In genomic region chr4:53613428-53613827, GRCh38 we compare ENCODE assay signal across 3 cellular contexts.
A peak's percentile ranks its signal among the peaks of the same experiment; 100 is the strongest.
TF ChIP-seq lines count a peak whose summit lies in the region.

No MANE protein-coding gene starts in this region.

TF ChIP-seq in SK-N-SH treated with all-trans-retinoic acid at 6 μM for 48 hours, 23 proteins besides CTCF, POLR2A, EP300 and RAD21:
- TF ChIP-seq ZNF8 (CRISPR knock-in tag; IDR thresholded peaks at IDR 0.05) (peak; percentile 58), PPARA (CRISPR knock-in tag; IDR thresholded peaks at IDR 0.05; ENCODE audit: borderline replicate concordance) (no peak)

TF ChIP-seq in SK-N-SH, 30 proteins besides CTCF, POLR2A, EP300 and RAD21:
- TF ChIP-seq MAX (IDR thresholded peaks at IDR 0.05; ENCODE audit: low read depth): no peak
- TF ChIP-seq SIN3A (IDR thresholded peaks at IDR 0.05; ENCODE audit: borderline replicate concordance, low read depth, low read length): no peak
- TF ChIP-seq FOXM1 (IDR thresholded peaks at IDR 0.05; ENCODE audit: low read depth): no peak
- TF ChIP-seq TCF12 (IDR thresholded peaks at IDR 0.05): no peak
- no peak for TF ChIP-seq ELF1 (IDR thresholded peaks at IDR 0.05)
- TF ChIP-seq FOXJ3 (CRISPR knock-in tag; IDR thresholded peaks at IDR 0.05): no peak
- TF ChIP-seq MXI1 (IDR thresholded peaks at IDR 0.05; ENCODE audit: low read depth, low read length): no peak
- TF ChIP-seq POLR2AphosphoS5 (IDR thresholded peaks at IDR 0.05; ENCODE audit: low read depth, low read length): no peak
- no peak for TF ChIP-seq FOSL2 (IDR thresholded peaks at IDR 0.05; ENCODE audit: borderline replicate concordance, low read depth)
- TF ChIP-seq RFX5 (IDR thresholded peaks at IDR 0.05; ENCODE audit: low read length): no peak
- no peak for TF ChIP-seq ZBTB33 (IDR thresholded peaks at IDR 0.05; ENCODE audit: borderline replicate concordance, low read depth)
- no peak for TF ChIP-seq TEAD4 (IDR thresholded peaks at IDR 0.05; ENCODE audit: borderline replicate concordance, insufficient read depth)
- no peak for TF ChIP-seq MEF2A (IDR thresholded peaks at IDR 0.05; ENCODE audit: borderline replicate concordance, low read depth)
- TF ChIP-seq REST (IDR thresholded peaks at IDR 0.05; ENCODE audit: low read depth, low read length): no peak
- TF ChIP-seq NFIC (IDR thresholded peaks at IDR 0.05; ENCODE audit: borderline replicate concordance): no peak
TF ChIP-seq in SK-N-SH: peak in this region for 0.

TF ChIP-seq in K562, 482 proteins besides CTCF, POLR2A, EP300 and RAD21:
- TF ChIP-seq ZNF449 (CRISPR knock-in tag; IDR thresholded peaks at IDR 0.05) (no peak), ZNF146 (CRISPR knock-in tag; IDR thresholded peaks at IDR 0.05; ENCODE audit: unreplicated experiment) (peak; percentile 97), ZNF121 (CRISPR knock-in tag; conservative IDR thresholded peaks at IDR 0.05) (no peak), NRF1 (conservative IDR thresholded peaks at IDR 0.05 in 1 of 2, IDR thresholded peaks at IDR 0.05 in 1 of 2) (no peak), BCOR (IDR thresholded peaks at IDR 0.05) (peak; percentile 47; the same call in 1 of the 2 replicates), CBX3 (IDR thresholded peaks at IDR 0.05; ENCODE audit: borderline replicate concordance in 1 of 2, low read length in 2 of 2) (no peak), HDAC3 (IDR thresholded peaks at IDR 0.05; ENCODE audit: borderline replicate concordance, partially characterized antibody) (no peak), THRAP3 (IDR thresholded peaks at IDR 0.05; ENCODE audit: borderline replicate concordance) (no peak), RBM25 (IDR thresholded peaks at IDR 0.05; ENCODE audit: low read depth, low read length, severe bottlenecking) (peak; percentile 65), MXD1 (CRISPR knock-in tag; IDR thresholded peaks at IDR 0.05; ENCODE audit: borderline replicate concordance, poor library complexity, severe bottlenecking) (no peak)
